In the genomic region with DNA sequence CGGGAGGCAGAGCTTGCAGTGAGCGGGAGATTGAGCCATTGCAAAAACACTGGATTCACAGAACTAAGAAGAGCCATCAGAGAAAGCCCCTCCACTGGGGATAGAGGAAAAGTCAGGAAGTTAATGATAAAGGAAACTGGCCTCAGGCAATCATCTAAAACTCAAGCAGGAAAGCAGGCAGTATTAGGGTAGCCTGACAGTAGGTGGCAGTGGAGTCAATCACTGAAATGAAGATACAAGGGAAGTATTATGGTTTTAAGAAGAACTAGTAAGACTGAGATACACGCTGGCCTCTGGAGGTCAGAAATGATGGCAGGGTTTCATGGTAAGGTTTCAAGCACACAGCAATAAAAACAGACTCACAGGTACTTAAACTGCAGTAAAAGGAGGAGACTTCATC, we compare ENCODE assay signal across 21 cellular contexts.
DNase-seq lines count a peak whose midpoint lies in the region; ATAC-seq and TF ChIP-seq lines count a peak whose summit lies in the region.
"Had no signal": no experiment of that assay in that cellular context is flagged by ENCODE, and none has a peak within 500 bp of the region (broad histone marks: within the 10 kb centered on the region; RNA-seq: fewer than 3 reads in every experiment).

No MANE protein-coding gene starts in this region.

- peak; percentile 14 for TF ChIP-seq CTCF in GM12865 (IDR thresholded peaks at IDR 0.05; ENCODE audit: insufficient read depth, low read depth, low read length, missing control alignments)
- no peak for TF ChIP-seq CTCF in left lung (IDR thresholded peaks at IDR 0.05)

- in situ Hi-C loops in SK-MEL-5 (cut with HindIII; ENCODE audit: low pct_unique_long_range_greater_than_20kb, low sequenced_read_pairs): no loop called here

- no peak overlapping the region for H3K27ac Mint-ChIP-seq in T-helper 2 cell treated with Interferon-gamma antibody and Interleukin-4, amounts not matched to agents 5 μg/mL and 100 μg/mL, for 36 hours
- H3K27ac Mint-ChIP-seq: activated naive CD4-positive, alpha-beta T cell treated with anti-CD3 and anti-CD28 coated beads, Interleukin-2, amount 50 U/mL, for 72 hours; activated T-cell treated with anti-CD3 and anti-CD28 coated beads, Interleukin-2, amount 50 U/mL, for 24 hours; HFFc6; stimulated activated naive B cell treated with anti-CD40 and anti-IgM and Interleukin-4, amounts not matched to agents 10 μg/mL and 1 μg/mL and 100 μg/mL, for 72 hours had no signal

- H3K27me3 ChIP-seq in left lung: no peaks in the 10 kb centered on the region
- H3K27me3 ChIP-seq: brain microvascular endothelial cell, dorsolateral prefrontal cortex, hepatocyte, tibial nerve had no signal

- H3K27me3 Mint-ChIP-seq in T-helper 2 cell treated with Interferon-gamma antibody and Interleukin-4, amounts not matched to agents 5 μg/mL and 100 μg/mL, for 36 hours (ENCODE audit: low read depth): no peaks in the 10 kb centered on the region
- H3K27me3 Mint-ChIP-seq: activated T-cell treated with anti-CD3 and anti-CD28 coated beads, Interleukin-2, amount 50 U/mL, for 24 hours; stimulated activated naive B cell treated with anti-CD40 and anti-IgM and Interleukin-4, amounts not matched to agents 10 μg/mL and 1 μg/mL and 100 μg/mL, for 72 hours had no signal

- H3K36me3 ChIP-seq in left lung: no peaks in the 10 kb centered on the region
- H3K36me3 ChIP-seq: brain microvascular endothelial cell, tibial nerve had no signal

- H3K4me3 ChIP-seq in GM12865 (ENCODE audit: low read depth, low read length) (no peak overlapping the region), left lung (no peak overlapping the region)
- H3K4me3 ChIP-seq: dorsolateral prefrontal cortex, hepatocyte, tibial nerve had no signal

- H3K4me1 Mint-ChIP-seq in T-helper 2 cell treated with Interferon-gamma antibody and Interleukin-4, amounts not matched to agents 5 μg/mL and 100 μg/mL, for 36 hours (ENCODE audit: low read depth): peaks cover 2% of the 10 kb centered on the region
- H3K4me1 Mint-ChIP-seq: stimulated activated naive B cell treated with anti-CD40 and anti-IgM and Interleukin-4, amounts not matched to agents 10 μg/mL and 1 μg/mL and 100 μg/mL, for 72 hours had no signal

- ATAC-seq in left lobe of liver (peak; percentile 19), left lung (no peak), HG03139 (IDR thresholded peaks at IDR 0.05; ENCODE audit: unreplicated experiment) (no peak)
- ATAC-seq: activated naive CD4-positive, alpha-beta T cell treated with anti-CD3 and anti-CD28 coated beads, Interleukin-2, amount 50 U/mL, for 72 hours; stimulated activated naive B cell treated with anti-CD40 and anti-IgM and Interleukin-4, amounts not matched to agents 10 μg/mL and 1 μg/mL and 100 μg/mL, for 72 hours had no signal

- H3K9me3 ChIP-seq in left lung: peaks cover 0 to 13% of the 10 kb centered on the region in 2 donors

- peaks cover 7% of the 10 kb centered on the region for H3K9me3 Mint-ChIP-seq in T-helper 2 cell treated with Interferon-gamma antibody and Interleukin-4, amounts not matched to agents 5 μg/mL and 100 μg/mL, for 36 hours

- H3K27ac ChIP-seq in left lung: no peak overlapping the region
- H3K27ac ChIP-seq: brain microvascular endothelial cell, dorsolateral prefrontal cortex, hepatocyte, tibial nerve had no signal

- peaks cover 0 to 3% of the 10 kb centered on the region in 2 donors for H3K4me1 ChIP-seq in left lung
- H3K4me1 ChIP-seq: tibial nerve had no signal

- H3K4me3 Mint-ChIP-seq in T-helper 2 cell treated with Interferon-gamma antibody and Interleukin-4, amounts not matched to agents 5 μg/mL and 100 μg/mL, for 36 hours: no peak overlapping the region
- H3K4me3 Mint-ChIP-seq: activated T-cell treated with anti-CD3 and anti-CD28 coated beads, Interleukin-2, amount 50 U/mL, for 24 hours; HFFc6; stimulated activated naive B cell treated with anti-CD40 and anti-IgM and Interleukin-4, amounts not matched to agents 10 μg/mL and 1 μg/mL and 100 μg/mL, for 72 hours had no signal

- H3K36me3 Mint-ChIP-seq in T-helper 2 cell treated with Interferon-gamma antibody and Interleukin-4, amounts not matched to agents 5 μg/mL and 100 μg/mL, for 36 hours (ENCODE audit: low read depth): no peaks in the 10 kb centered on the region
- H3K36me3 Mint-ChIP-seq: activated naive CD4-positive, alpha-beta T cell treated with anti-CD3 and anti-CD28 coated beads, Interleukin-2, amount 50 U/mL, for 72 hours; stimulated activated naive B cell treated with anti-CD40 and anti-IgM and Interleukin-4, amounts not matched to agents 10 μg/mL and 1 μg/mL and 100 μg/mL, for 72 hours had no signal

- intact Hi-C loops in left lung (cut with DNase I): no loop called here

- peak; percentile 16 for DNase-seq in GM12865 (ENCODE audit: low read depth)
- DNase-seq in HuH-7 (ENCODE audit: low spot score): peak; percentile 35
- DNase-seq in SK-MEL-5 (ENCODE audit: low read depth, low spot score): peak; percentile 74
- DNase-seq in left lobe of liver (ENCODE audit: low spot score): no peak
- DNase-seq in T-helper 2 cell treated with Interferon-gamma antibody and Interleukin-4, amounts not matched to agents 5 μg/mL and 100 μg/mL, for 36 hours (ENCODE audit: low spot score): no peak
- DNase-seq in left lung: no peak
- DNase-seq: activated CD4-positive, alpha-beta T cell treated with anti-CD3 and anti-CD28 coated beads, Interleukin-2, amount 50 U/mL, for 1 hour; activated T-cell treated with anti-CD3 and anti-CD28 coated beads, Interleukin-2, amount 50 U/mL, for 24 hours; brain microvascular endothelial cell; dorsolateral prefrontal cortex; HFFc6; NCI-H2081 treated with DMSO at 0.1 percent for 48 hours; posterior cingulate gyrus; SHP77; small intestine; stimulated activated naive B cell treated with anti-CD40 and anti-IgM and Interleukin-4, amounts not matched to agents 10 μg/mL and 1 μg/mL and 100 μg/mL, for 72 hours; T1000 had no signal

Comparison
In these comparisons a context has a peak if more than half of its experiments do, and no peak if none do; other contexts are left out.
1. DNase-seq: peak in GM12865 (single experiment), HuH-7 (single experiment) and SK-MEL-5 (single experiment); none in left lobe of liver (single experiment), T-helper 2 cell treated with Interferon-gamma antibody and Interleukin-4, amounts not matched to agents 5 μg/mL and 100 μg/mL, for 36 hours (single experiment) and left lung (0 of 2).